In the genomic region with DNA sequence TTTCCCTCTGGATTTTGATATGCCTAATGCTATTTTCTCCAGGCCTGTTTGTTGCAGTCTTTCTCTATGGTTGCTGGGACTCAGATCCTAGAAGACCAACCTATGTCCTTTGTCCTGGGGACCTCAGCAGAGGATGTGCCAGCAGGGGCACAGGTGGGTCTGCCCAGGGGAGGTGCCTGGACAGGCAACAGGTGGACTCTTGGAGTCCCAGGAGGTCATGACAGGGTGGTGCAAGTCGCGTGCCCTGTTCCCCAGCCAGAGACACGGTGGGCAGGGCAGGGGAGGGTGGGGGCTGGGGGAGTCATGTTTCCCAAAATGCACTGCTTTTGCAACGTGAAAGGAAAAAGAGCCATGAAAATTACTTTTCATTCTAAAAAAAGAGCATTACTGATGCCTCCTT, we compare ENCODE assay signal across 24 cellular contexts. TPM values are rescaled to one million over a fixed set of nuclear protein-coding genes. Genes with fewer than 3 reads are reported as not detected.
"Had no signal": no experiment of that assay in that cellular context is flagged by ENCODE, and none has a peak within 500 bp of the region (broad histone marks: within the 10 kb centered on the region; RNA-seq: fewer than 3 reads in every experiment).

No MANE protein-coding gene starts in this region.

- H3K27me3 ChIP-seq: breast epithelium, esophagus muscularis mucosa, left lung, right lobe of liver had no signal

- H3K4me1 ChIP-seq: breast epithelium, psoas muscle had no signal

- H3K27ac ChIP-seq: breast epithelium, esophagus muscularis mucosa, left lung, psoas muscle, right lobe of liver had no signal

- H3K36me3 ChIP-seq: breast epithelium, esophagus muscularis mucosa, left lung, right lobe of liver had no signal

- H3K4me3 ChIP-seq: breast epithelium, esophagus muscularis mucosa, left lung, mucosa of descending colon, psoas muscle, right lobe of liver, smooth muscle cell had no signal

- DNase-seq: activated B cell treated with CpG ODN at 0.5 μM for 24 hours; activated CD4-positive, alpha-beta memory T cell treated with anti-CD3 and anti-CD28 coated beads for 36 hours; activated CD4-positive, alpha-beta T cell treated with anti-CD3 and anti-CD28 coated beads for 4 hours; activated naive CD4-positive, alpha-beta T cell treated with anti-CD3 and anti-CD28 coated beads, Interleukin-2, amount 50 U/mL, for 16 hours; activated T-cell treated with anti-CD3 and anti-CD28 coated beads, Interleukin-2, amount 50 U/mL, for 4 hours; effector CD8-positive, alpha-beta T cell; mucosa of descending colon; naive B cell; psoas muscle; stimulated activated CD4-positive, alpha-beta T cell treated with anti-CD3 and anti-CD28 coated beads, Interleukin-4, amount 100 ng/mL, for 4 hours; stimulated activated naive B cell treated with anti-CD40 and anti-IgM and Interleukin-4, amounts not matched to agents 10 μg/mL and 1 μg/mL and 100 μg/mL, for 72 hours; T-cell; T-helper 9 cell had no signal

- ATAC-seq: activated T-cell treated with anti-CD3 and anti-CD28 coated beads, Interleukin-2, amount 50 U/mL, for 4 hours; left lung; mucosa of descending colon; psoas muscle; SK-N-SH treated with all-trans-retinoic acid at 6 μM for 48 hours; stimulated activated naive B cell treated with anti-CD40 and anti-IgM and Interleukin-4, amounts not matched to agents 10 μg/mL and 1 μg/mL and 100 μg/mL, for 72 hours; T-cell had no signal

- H3K9me3 ChIP-seq: breast epithelium, esophagus muscularis mucosa, left lung, mucosa of descending colon, psoas muscle, right lobe of liver had no signal

RNA-seq across cellular contexts. Expression of a gene that starts 26.3 kb away (rescaled TPM):
- total RNA-seq: activated B cell treated with CpG ODN at 0.5 μM for 24 hours; activated CD4-positive, alpha-beta memory T cell treated with anti-CD3 and anti-CD28 coated beads for 36 hours; smooth muscle cell had no signal

RNA-seq across cellular contexts. Expression of a gene that starts 47.8 kb away (rescaled TPM):
- total RNA-seq: astrocyte, endothelial cell of umbilical vein, esophagus muscularis mucosa, neural crest cell, osteoblast, smooth muscle cell had no signal
- polyA plus RNA-seq: endothelial cell of umbilical vein, keratinocyte, smooth muscle cell had no signal
